ENCODE assay signal across 10 cellular contexts in genomic region chr7:22872087-22872807, GRCh38. TPM values are rescaled to one million over a fixed set of nuclear protein-coding genes. Genes with fewer than 3 reads are reported as not detected.
A peak's percentile ranks its signal among the peaks of the same experiment; 100 is the strongest.
DNase-seq lines count a peak whose midpoint lies in the region; ATAC-seq, FAIRE-seq and TF ChIP-seq lines count a peak whose summit lies in the region.
"Had no signal": no experiment of that assay in that cellular context is flagged by ENCODE, and none has a peak within 500 bp of the region (broad histone marks: within the 10 kb centered on the region; RNA-seq: fewer than 3 reads in every experiment).

No MANE protein-coding gene starts in this region.

- H2AFZ ChIP-seq in H1 (ENCODE audit: low read length) = no peak overlapping the region

- POLR2A ChIA-PET in H1 (lab: Charles Lee; ENCODE audit: partially characterized antibody) = interaction anchor here (1.4 to 11.9 kb wide), 4 partner anchors 8 to 40 kb away, joined by 5 to 125 read pairs (median 6); no protein-coding TSS in a partner anchor

- H4K5ac ChIP-seq in H1 (ENCODE audit: insufficient read length, low read depth, low read length) = no peak overlapping the region

- H2BK15ac ChIP-seq in H1 (ENCODE audit: low read length) = no peak overlapping the region

- no peak overlapping the region for H3K27ac ChIP-seq in H1 (ENCODE audit: low read depth, low read length)
- no peak overlapping the region for H3K27ac ChIP-seq in adrenal gland

- 0 out of 7 replicates have a peak, but pooled peaks cover 0 to 2% (median 0%) of the 10 kb centered on the region in 4 experiments for H3K4me1 ChIP-seq in H1 (replicated peaks in 1 of 4; ENCODE audit: control insufficient read depth in 3 of 4, insufficient read depth in 4 of 4, low read length in 3 of 4)
- no peaks in the 10 kb centered on the region for H3K4me1 ChIP-seq in adrenal gland (replicated peaks in 1 of 2)

- intact Hi-C loops in adrenal gland (cut with DNase I) = no loop called here
- intact Hi-C loops in activated naive CD4-positive, alpha-beta T cell treated with anti-CD3 and anti-CD28 coated beads for 36 hours (cut with micrococcal nuclease) = no loop called here

- TF ChIP-seq EP300 in H1 (IDR thresholded peaks at IDR 0.05; ENCODE audit: borderline replicate concordance in 1 of 2, low read depth in 2 of 2, low read length in 2 of 2) = no peak

- no peaks in the 10 kb centered on the region for H3K36me3 ChIP-seq in H1 (ENCODE audit: control insufficient read depth in 2 of 4, insufficient read depth in 4 of 4, low read length in 3 of 4)
- no peaks in the 10 kb centered on the region for H3K36me3 ChIP-seq in adrenal gland (replicated peaks in 1 of 2)

- H2BK120ac ChIP-seq in H1 (replicated peaks; ENCODE audit: low read depth, low read length) = no peak overlapping the region

- H3K14ac ChIP-seq in H1 (ENCODE audit: insufficient read length) = no peak overlapping the region

- H4K20me1 ChIP-seq in H1 (replicated peaks in 1 of 2; ENCODE audit: control insufficient read depth in 1 of 2, insufficient read depth in 2 of 2, low read length in 2 of 2) = no peaks in the 10 kb centered on the region

- no peak overlapping the region for H2AK5ac ChIP-seq in H1 (ENCODE audit: low read depth, low read length)

- H3K9me3 ChIP-seq in H1 (ENCODE audit: insufficient read depth in 2 of 2, low read depth in 1 of 2, low read length in 1 of 2) = no peaks in the 10 kb centered on the region
- no peaks in the 10 kb centered on the region for H3K9me3 ChIP-seq in adrenal gland (replicated peaks in 1 of 3)

- ATAC-seq in GM18508 (IDR thresholded peaks at IDR 0.05; ENCODE audit: insufficient read depth, unreplicated experiment) = peak; percentile 86
- peak; percentile 93 for ATAC-seq in GM21447 (IDR thresholded peaks at IDR 0.05; ENCODE audit: unreplicated experiment)
- ATAC-seq in HG03342 (IDR thresholded peaks at IDR 0.05; ENCODE audit: unreplicated experiment) = peak; percentile 98

- no peak overlapping the region for H3K4me2 ChIP-seq in H1 (ENCODE audit: insufficient read depth in 1 of 2, low read depth in 2 of 2, low read length in 2 of 2)

- H3K9me3 Mint-ChIP-seq in activated naive CD4-positive, alpha-beta T cell treated with anti-CD3 and anti-CD28 coated beads for 36 hours = no peaks in the 10 kb centered on the region

- TF ChIP-seq CTCF in H1 (IDR thresholded peaks at IDR 0.05; ENCODE audit: control extremely low read depth in 1 of 3, insufficient read depth in 1 of 3, low read depth in 1 of 3, low read length in 3 of 3) (no peak), adrenal gland (IDR thresholded peaks at IDR 0.05) (no peak)

- H3K4me1 Mint-ChIP-seq in activated naive CD4-positive, alpha-beta T cell treated with anti-CD3 and anti-CD28 coated beads for 36 hours (ENCODE audit: low read depth) = no peaks in the 10 kb centered on the region

- H3K23ac ChIP-seq in H1 (ENCODE audit: insufficient read length) = no peak overlapping the region

- no peak overlapping the region for H3K27ac Mint-ChIP-seq in activated naive CD4-positive, alpha-beta T cell treated with anti-CD3 and anti-CD28 coated beads for 36 hours

- DNase-seq in H1 (ENCODE audit: low read depth in 1 of 2, low spot score in 2 of 2) (no peak), NCI-H69 (lab: John Stamatoyannopoulos, UW) (no peak), NCI-H2107 (lab: John Stamatoyannopoulos, UW) (no peak), adrenal gland (no peak)
- DNase-seq in activated naive CD4-positive, alpha-beta T cell treated with anti-CD3 and anti-CD28 coated beads for 36 hours = no peak
- DNase-seq: cerebellar nuclear complex, GF-D8 had no signal

- FAIRE-seq in H1 (lab: Jason Lieb, UNC) = no peak

- no peak overlapping the region for H2BK20ac ChIP-seq in H1 (ENCODE audit: low read length)

- H3K56ac ChIP-seq in H1 (replicated peaks; ENCODE audit: insufficient read length, low read depth, low read length) = no peak overlapping the region

- H3K23me2 ChIP-seq in H1 (ENCODE audit: low read depth, low read length) = no peaks in the 10 kb centered on the region

- H3K4me3 Mint-ChIP-seq in activated naive CD4-positive, alpha-beta T cell treated with anti-CD3 and anti-CD28 coated beads for 36 hours = no peak overlapping the region

- TF ChIP-seq RAD21 in H1 (IDR thresholded peaks at IDR 0.05 in 1 of 2, conservative IDR thresholded peaks at IDR 0.05 in 1 of 2; ENCODE audit: low read depth in 2 of 2, low read length in 2 of 2) = no peak

- no peak overlapping the region for H3K4ac ChIP-seq in H1 (replicated peaks; ENCODE audit: insufficient read length, low read depth, low read length)

- no peak overlapping the region for H4K91ac ChIP-seq in H1 (replicated peaks; ENCODE audit: insufficient read length, low read length)

- H3K79me1 ChIP-seq in H1 (ENCODE audit: low read depth, low read length) = no peaks in the 10 kb centered on the region

- H3K4me3 ChIP-seq in H1 (ENCODE audit: extremely low read depth in 1 of 4, insufficient read depth in 2 of 4, low read depth in 3 of 4, low read length in 4 of 4) (no peak overlapping the region), adrenal gland (no peak overlapping the region)

- no peak overlapping the region for H3K9ac ChIP-seq in H1 (replicated peaks in 1 of 4; ENCODE audit: extremely low read depth in 1 of 4, low read depth in 3 of 4, low read length in 3 of 4)

- H3K27me3 Mint-ChIP-seq in activated naive CD4-positive, alpha-beta T cell treated with anti-CD3 and anti-CD28 coated beads for 36 hours (ENCODE audit: low read depth) = no peaks in the 10 kb centered on the region

- H3K36me3 Mint-ChIP-seq in activated naive CD4-positive, alpha-beta T cell treated with anti-CD3 and anti-CD28 coated beads for 36 hours (ENCODE audit: low read depth) = peaks cover 16% of the 10 kb centered on the region

- H2BK5ac ChIP-seq in H1 (ENCODE audit: low read depth, low read length) = no peak overlapping the region

- TF ChIP-seq POLR2A in H1 (IDR thresholded peaks at IDR 0.05; ENCODE audit: control extremely low read depth in 1 of 2, low read depth in 2 of 2, low read length in 2 of 2) (no peak), adrenal gland (IDR thresholded peaks at IDR 0.05) (no peak)

- H3K27me3 ChIP-seq in H1 (replicated peaks in 1 of 4; ENCODE audit: control insufficient read depth in 3 of 4, extremely low read depth in 1 of 4, insufficient read depth in 3 of 4, low read length in 3 of 4) (no peaks in the 10 kb centered on the region), adrenal gland (no peaks in the 10 kb centered on the region)

- H2BK12ac ChIP-seq in H1 (ENCODE audit: low read depth, low read length) = no peak overlapping the region

- H3K79me2 ChIP-seq in H1 (ENCODE audit: control insufficient read depth in 1 of 2, insufficient read depth in 2 of 2, low read length in 2 of 2) = no peaks in the 10 kb centered on the region

- no peak overlapping the region for H4K8ac ChIP-seq in H1 (ENCODE audit: extremely low read depth, insufficient read depth, low read length)

- 89% methylated on average over 8 of the region's 8 CpGs; no CpG with 5 or more reads in 1 of the 2 experiments for WGBS in H1 (ENCODE audit: extremely low coverage in 1 of 2, insufficient coverage in 1 of 2, insufficient read length in 1 of 2, insufficient replicate concordance in 2 of 2, low coverage in 1 of 2, low lambda C conversion rate in 2 of 2, missing lambda C conversion rate in 1 of 2), 2 experiments
- WGBS in adrenal gland, 4 donors = 74 to 81% (median 75%) methylated on average over 8 of the region's 8 CpGs

- CTCF ChIA-PET in H1 (lab: Charles Lee; ENCODE audit: partially characterized antibody) = interaction anchor here (0.5 to 4.5 kb wide), 3 partner anchors 12 to 322 kb away, joined by 3 to 28 read pairs (median 4); no protein-coding TSS in a partner anchor
- CTCF ChIA-PET in activated naive CD4-positive, alpha-beta T cell treated with anti-CD3 and anti-CD28 coated beads for 36 hours (lab: Charles Lee) = no interaction called here

- H3K18ac ChIP-seq in H1 (ENCODE audit: extremely low read depth, low read length) = no peak overlapping the region

TF ChIP-seq in H1, 55 proteins besides CTCF, POLR2A, EP300 and RAD21:
- TF ChIP-seq EZH2 (IDR thresholded peaks at IDR 0.05; ENCODE audit: low read depth, low read length, severe bottlenecking) (no peak), ZNF274 (IDR thresholded peaks at IDR 0.05; ENCODE audit: borderline replicate concordance, extremely low read depth, low read length) (no peak), POU5F1 (IDR thresholded peaks at IDR 0.05; ENCODE audit: low read depth, low read length) (no peak), NRF1 (IDR thresholded peaks at IDR 0.05; ENCODE audit: low read depth, low read length) (no peak), SP2 (IDR thresholded peaks at IDR 0.05; ENCODE audit: low read length) (no peak), SP4 (IDR thresholded peaks at IDR 0.05; ENCODE audit: low read length) (no peak), RFX5 (IDR thresholded peaks at IDR 0.05; ENCODE audit: borderline replicate concordance, low read depth, low read length) (peak; percentile 68; the same call in 1 of the 2 replicates), RXRA (IDR thresholded peaks at IDR 0.05; ENCODE audit: insufficient read depth, low read depth, low read length) (no peak), YY1 (IDR thresholded peaks at IDR 0.05; ENCODE audit: low read depth, low read length) (no peak)

RNA-seq across cellular contexts. Expression of gene TOMM7, which starts 49.6 kb away (rescaled TPM):
- total RNA-seq in H1 (2021; fragmentation: NEBNext Ultra II Directional; extraction: Animal tissue kit (Norgen Biotek cat#: 25700)) = 389 and 406 TPM in 2 replicates
- polyA plus RNA-seq in H1 (2011; rRNA removed) (277 and 508 TPM in 2 replicates), adrenal gland (100 to 1,000 TPM; 185 to 326 (median 199) TPM)
- polyA plus RNA-seq in H1 (2011; cell fraction: cytosol; rRNA removed) = 339 TPM
- 107 TPM for polyA plus RNA-seq in H1 (2011; cell fraction: nucleus; rRNA removed)
- polyA plus RNA-seq in H1 (2012, experiment 1 of 2) = 385 to 924 TPM (median 902 TPM) in 4 replicates
- polyA plus RNA-seq in H1 (2012, experiment 2 of 2) = 199 TPM
- polyA plus RNA-seq in H1 (2013, experiment 1 of 2) = 691 TPM
- polyA plus RNA-seq in H1 (2013, experiment 2 of 2) = 740 TPM
- polyA minus RNA-seq in H1 (2011; rRNA and poly(A)+ RNA removed) = 61.9 and 62.2 TPM in 2 replicates
- 93.4 TPM for polyA minus RNA-seq in H1 (2011; cell fraction: cytosol; rRNA and poly(A)+ RNA removed)
- 146 TPM for polyA minus RNA-seq in H1 (2011; cell fraction: nucleus; rRNA and poly(A)+ RNA removed)
- 100 to 1,000 TPM in 7 of 8 donors, 10 to 100 TPM in 1; 94.2 to 574 (median 327) TPM for total RNA-seq in adrenal gland
- total RNA-seq in activated naive CD4-positive, alpha-beta T cell treated with anti-CD3 and anti-CD28 coated beads for 36 hours = 100 to 1,000 TPM; 269 to 297 TPM
